In the genomic region with DNA sequence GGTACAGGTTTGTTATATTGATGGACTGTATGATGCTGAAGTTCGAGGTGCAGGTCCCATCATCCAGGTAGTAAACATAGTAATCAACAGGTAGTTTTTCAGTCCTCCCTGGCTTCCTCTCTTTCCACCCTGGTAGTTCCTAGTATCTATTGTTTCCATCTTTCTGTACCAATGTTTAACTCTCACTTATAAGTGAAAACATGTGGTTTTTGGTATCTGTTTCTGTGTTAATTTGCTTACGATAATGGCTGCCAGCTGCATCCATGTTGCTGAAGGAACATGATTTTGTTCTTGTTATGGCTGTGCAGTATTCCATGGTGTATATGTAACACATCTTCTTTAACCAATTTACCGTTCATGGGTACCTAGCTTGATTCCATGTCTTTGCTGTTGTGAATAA, we compare ENCODE assay signal across 34 cellular contexts.
"Had no signal": no experiment of that assay in that cellular context is flagged by ENCODE, and none has a peak within 500 bp of the region (broad histone marks: within the 10 kb centered on the region; RNA-seq: fewer than 3 reads in every experiment).

No MANE protein-coding gene starts in this region.

- ATAC-seq: activated CD8-positive, alpha-beta T cell treated with anti-CD3 and anti-CD28 coated beads for 36 hours; activated naive CD4-positive, alpha-beta T cell treated with anti-CD3 and anti-CD28 coated beads, Interleukin-2, amount 50 U/mL, for 72 hours; activated T-cell treated with anti-CD3 and anti-CD28 coated beads, Interleukin-2, amount 50 U/mL, for 4 hours; activated T-cell treated with anti-CD3 and anti-CD28 coated beads, Interleukin-2, amount 50 U/mL, for 72 hours; activated T-helper 17 cell treated with anti-CD3 and anti-CD28 coated beads, Interleukin-2, amount 50 U/mL, for 72 hours; body of pancreas had no signal

- H3K27ac ChIP-seq: adrenal gland, body of pancreas, brain microvascular endothelial cell, breast epithelium, VCaP had no signal

- FAIRE-seq: astrocyte, colon, TTC549 had no signal

- H3K9me3 ChIP-seq: adrenal gland, body of pancreas, breast epithelium had no signal

- H3K4me3 ChIP-seq: adrenal gland, body of pancreas, breast epithelium had no signal

- H3K36me3 ChIP-seq: adrenal gland, brain microvascular endothelial cell, breast epithelium had no signal

- H3K27me3 ChIP-seq: adrenal gland, body of pancreas, brain microvascular endothelial cell, breast epithelium had no signal

- DNase-seq: activated B cell treated with CpG ODN at 0.5 μM for 24 hours; activated CD4-positive, alpha-beta memory T cell treated with anti-CD3 and anti-CD28 coated beads for 36 hours; activated CD4-positive, alpha-beta T cell treated with anti-CD3 and anti-CD28 coated beads for 4 hours; activated CD4-positive, alpha-beta T cell treated with anti-CD3 and anti-CD28 coated beads, Interleukin-2, amount 10 ng/mL, durations not matched to agents 24 days and 14 days; activated CD4-positive, alpha-beta T cell treated with anti-CD3 and anti-CD28 coated beads, Interleukin-2, amount 50 U/mL, for 1 hour; activated CD4-positive, alpha-beta T cell treated with anti-CD3 and anti-CD28 coated beads, Interleukin-2, amount 50 U/mL, for 4 hours; activated CD4-positive, CD25-positive, alpha-beta regulatory T cell treated with anti-CD3 and anti-CD28 coated beads, Interleukin-2, amount 50 U/mL, for 72 hours; activated CD8-positive, alpha-beta memory T cell treated with anti-CD3 and anti-CD28 coated beads, Interleukin-2, amount 50 U/mL, for 4 hours; activated CD8-positive, alpha-beta T cell treated with anti-CD3 and anti-CD28 coated beads for 36 hours; activated effector memory CD4-positive, alpha-beta T cell treated with anti-CD3 and anti-CD28 coated beads, Interleukin-2, amount 50 U/mL, for 16 hours; activated gamma-delta T cell treated with Interleukin-2 at 50 U/mL for 16 hours; activated naive CD4-positive, alpha-beta T cell; activated naive CD4-positive, alpha-beta T cell treated with anti-CD3 and anti-CD28 coated beads for 36 hours; activated naive CD4-positive, alpha-beta T cell treated with anti-CD3 and anti-CD28 coated beads, Interleukin-2, amount 50 U/mL, for 16 hours; activated naive CD8-positive, alpha-beta T cell treated with anti-CD3 and anti-CD28 coated beads for 36 hours; activated T-cell treated with anti-CD3 and anti-CD28 coated beads for 4 hours; activated T-cell treated with anti-CD3 and anti-CD28 coated beads, Interleukin-2, amount 50 U/mL, for 1 hour; activated T-cell treated with anti-CD3 and anti-CD28 coated beads, Interleukin-2, amount 50 U/mL, for 4 hours; activated T-cell treated with anti-CD3 and anti-CD28 coated beads, Interleukin-2, amount 50 U/mL, for 72 hours; adrenal gland; amniotic stem cell; aorta; body of pancreas; brain microvascular endothelial cell; central memory CD4-positive, alpha-beta T cell; T-helper 2 cell; T-helper 9 cell had no signal

- H3K4me1 ChIP-seq: adrenal gland, body of pancreas, breast epithelium had no signal
